17 cellular contexts compared by ENCODE assay signal in the genomic region with DNA sequence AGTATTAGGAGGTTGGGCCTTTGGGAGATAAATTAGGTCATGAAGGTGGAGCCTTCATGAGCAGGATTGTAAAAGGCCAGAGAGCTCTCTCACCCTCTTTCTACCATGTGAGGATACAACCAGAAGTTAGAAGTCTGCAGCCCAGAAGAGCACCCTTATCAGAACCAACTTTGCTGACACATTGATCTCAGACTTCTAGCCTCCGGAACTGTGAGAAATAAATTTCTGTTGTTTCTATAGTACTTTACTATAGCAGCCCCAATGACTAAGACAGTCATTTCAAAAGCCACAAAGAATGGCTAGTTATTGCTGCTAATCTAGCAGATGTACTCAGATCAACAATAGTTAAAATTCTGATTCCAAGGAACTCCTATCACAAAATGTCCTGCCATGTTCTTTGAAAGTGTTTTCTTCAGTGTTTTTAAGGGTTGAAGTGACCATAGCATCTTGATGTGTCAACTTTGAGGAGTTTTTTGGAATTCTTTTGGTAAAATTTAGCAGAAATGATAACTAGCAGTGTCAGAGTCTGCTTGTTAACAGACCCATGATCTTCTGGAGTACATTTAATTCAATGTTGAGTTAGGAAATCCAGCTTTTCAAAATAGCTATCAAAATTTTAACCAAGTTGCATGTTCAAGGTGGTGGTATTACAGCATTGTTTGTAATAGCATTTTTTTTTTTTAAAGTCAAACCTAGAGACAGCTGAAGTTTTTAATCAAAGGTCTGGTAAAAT. TPM values are rescaled to one million over a fixed set of nuclear protein-coding genes. Genes with fewer than 3 reads are reported as not detected.
DNase-seq lines count a peak whose midpoint lies in the region; ATAC-seq, FAIRE-seq and TF ChIP-seq lines count a peak whose summit lies in the region.
"Had no signal": no experiment of that assay in that cellular context is flagged by ENCODE, and none has a peak within 500 bp of the region (broad histone marks: within the 10 kb centered on the region; RNA-seq: fewer than 3 reads in every experiment).

No MANE protein-coding gene starts in this region.

- peak overlapping the region; percentile 29; the same call in 1 of the 2 replicates for H2AFZ ChIP-seq in KMS-11 (ENCODE audit: low read depth)
- no peak overlapping the region for H2AFZ ChIP-seq in GM12878 (ENCODE audit: control insufficient read depth, low read depth, low read length)

- no peaks in the 10 kb centered on the region for H3K9me3 ChIP-seq in CD4-positive, CD25-positive, alpha-beta regulatory T cell (ENCODE audit: control insufficient read depth in 2 of 2, low read length in 2 of 2)
- H3K9me3 ChIP-seq in GM12878 (replicated peaks; ENCODE audit: control insufficient read depth, insufficient read depth, low read length) (peaks cover 3% of the 10 kb centered on the region), Caco-2 (no peaks in the 10 kb centered on the region)
- H3K9me3 ChIP-seq in CD4-positive, alpha-beta memory T cell (ENCODE audit: control insufficient read depth in 1 of 2, low read length in 2 of 2) = no peaks in the 10 kb centered on the region

- POLR2A ChIA-PET in activated CD4-positive, alpha-beta memory T cell treated with anti-CD3 and anti-CD28 coated beads, Interleukin-2, amount 10 ng/mL, durations not matched to agents 7 days and 5 days (lab: Charles Lee) = interaction anchor here (1.3 to 8.6 kb wide), 2 partner anchors 10 to 15 kb away, joined by 4 to 205 read pairs; partner anchors contain the start of genes CIP2A and DZIP3
- POLR2A ChIA-PET in activated CD4-positive, alpha-beta memory T cell treated with anti-CD3 and anti-CD28 coated beads for 36 hours (lab: Charles Lee) = interaction anchor here (2.9 kb wide), 1 partner anchor 11 kb away, joined by 22 read pairs; the partner anchor contains the start of genes CIP2A and DZIP3
- POLR2A ChIA-PET in GM12878 (lab: Charles Lee) = interaction anchor here (2.1 kb wide), 1 partner anchor 11 kb away, joined by 14 read pairs; the partner anchor contains the start of genes CIP2A and DZIP3
- POLR2A ChIA-PET in CD4-positive, alpha-beta memory T cell (lab: Charles Lee; ENCODE audit: partially characterized antibody) = interaction anchor here (10.2 kb wide), 1 partner anchor 10 kb away, joined by 298 read pairs; the partner anchor contains the start of genes CIP2A and DZIP3
- POLR2A ChIA-PET in Caco-2 (lab: Charles Lee) = no interaction called here

- H3K4me2 ChIP-seq in KMS-11 (peak overlapping the region; percentile 47), GM12878 (ENCODE audit: control insufficient read depth, insufficient read depth) (no peak overlapping the region)

- H3K27ac ChIP-seq in CD4-positive, CD25-positive, alpha-beta regulatory T cell (ENCODE audit: insufficient read depth, low read length, poor library complexity, severe bottlenecking) = no peak overlapping the region
- H3K27ac ChIP-seq in KMS-11 (peak overlapping the region; percentile 61), GM12878 (ENCODE audit: control insufficient read depth, insufficient read depth) (no peak overlapping the region)
- H3K27ac ChIP-seq in CD4-positive, alpha-beta memory T cell (ENCODE audit: low read depth, low read length) = no peak overlapping the region

- no peak overlapping the region for H3K4me3 Mint-ChIP-seq in activated CD4-positive, alpha-beta memory T cell treated with anti-CD3 and anti-CD28 coated beads, Interleukin-2, amount 10 ng/mL, durations not matched to agents 7 days and 5 days
- H3K4me3 Mint-ChIP-seq in activated CD4-positive, alpha-beta memory T cell treated with anti-CD3 and anti-CD28 coated beads for 36 hours = no peak overlapping the region
- peak overlapping the region in 2 of 4 donors; percentile 17 to 91 for H3K4me3 Mint-ChIP-seq in CD4-positive, CD25-positive, alpha-beta regulatory T cell
- no peak overlapping the region for H3K4me3 Mint-ChIP-seq in CD4-positive, alpha-beta memory T cell
- no peak overlapping the region for H3K4me3 Mint-ChIP-seq in Caco-2 (ENCODE audit: unreplicated experiment)

- peak; percentile 36 to 53 for ATAC-seq in CD4-positive, CD25-positive, alpha-beta regulatory T cell (ENCODE audit: low read depth in 2 of 2)
- ATAC-seq in GM12878 = no peak
- ATAC-seq in HG03196 (IDR thresholded peaks at IDR 0.05; ENCODE audit: unreplicated experiment) = no peak

- in situ Hi-C loops in GM12878 (cut with MboI) = no loop called here

- peaks cover 60% of the 10 kb centered on the region for H3K4me1 Mint-ChIP-seq in activated CD4-positive, alpha-beta memory T cell treated with anti-CD3 and anti-CD28 coated beads, Interleukin-2, amount 10 ng/mL, durations not matched to agents 7 days and 5 days
- H3K4me1 Mint-ChIP-seq in activated CD4-positive, alpha-beta memory T cell treated with anti-CD3 and anti-CD28 coated beads for 36 hours (ENCODE audit: low read depth) = peaks cover 42% of the 10 kb centered on the region
- H3K4me1 Mint-ChIP-seq in CD4-positive, CD25-positive, alpha-beta regulatory T cell = peaks cover 24 to 76% (median 49%) of the 10 kb centered on the region in 4 donors
- peaks cover 28 to 67% (median 36%) of the 10 kb centered on the region in 4 donors for H3K4me1 Mint-ChIP-seq in CD4-positive, alpha-beta memory T cell
- H3K4me1 Mint-ChIP-seq in Caco-2 (ENCODE audit: low read depth, unreplicated experiment) = peaks cover 12% of the 10 kb centered on the region

- no TSS peak for BruUV-seq in GM12878 (replicated peaks; lab: Mats Ljungman, UMichigan)
- no TSS peak for BruUV-seq in Caco-2 (replicated peaks; lab: Mats Ljungman, UMichigan)

- peak overlapping the region; percentile 10; the same call in 1 of the 2 replicates for H3K9ac ChIP-seq in KMS-11
- no peak overlapping the region for H3K9ac ChIP-seq in GM12878 (ENCODE audit: control insufficient read depth, insufficient read depth, low read length)

- no peaks in the 10 kb centered on the region for H3K27me3 ChIP-seq in CD4-positive, CD25-positive, alpha-beta regulatory T cell (ENCODE audit: control insufficient read depth, insufficient read depth, low read length)
- H3K27me3 ChIP-seq in KMS-11 (ENCODE audit: insufficient read depth, low read depth) = no peaks in the 10 kb centered on the region
- no peaks in the 10 kb centered on the region for H3K27me3 ChIP-seq in GM12878 (replicated peaks in 1 of 2; ENCODE audit: control insufficient read depth in 2 of 2, insufficient read depth in 2 of 2, low read length in 1 of 2)
- no peaks in the 10 kb centered on the region for H3K27me3 ChIP-seq in CD4-positive, alpha-beta memory T cell (ENCODE audit: insufficient read depth, low read length)
- no peaks in the 10 kb centered on the region for H3K27me3 ChIP-seq in Caco-2 (replicated peaks; ENCODE audit: control insufficient read depth, insufficient read depth, low read length)

- peak overlapping the region; percentile 34 for H3K4me3 ChIP-seq in CD4-positive, CD25-positive, alpha-beta regulatory T cell (ENCODE audit: low read depth, low read length)
- H3K4me3 ChIP-seq in KMS-11 (IDR thresholded peaks at IDR 0.05; ENCODE audit: insufficient read depth, low read depth, low read length) = no peak overlapping the region
- H3K4me3 ChIP-seq in GM12878 = no peak overlapping the region
- no peak overlapping the region for H3K4me3 ChIP-seq in CD4-positive, alpha-beta memory T cell (ENCODE audit: low read length in 2 of 2)
- H3K4me3 ChIP-seq in Caco-2 (ENCODE audit: low read depth, low read length) = no peak overlapping the region

- intact Hi-C loops in activated CD4-positive, alpha-beta memory T cell treated with anti-CD3 and anti-CD28 coated beads for 36 hours (cut with micrococcal nuclease) = loop anchor here (1.0 kb wide), 1 partner anchor 10 kb away; no protein-coding TSS in a partner anchor
- intact Hi-C loops in GM12878 (cut with micrococcal nuclease; ENCODE audit: unreplicated experiment) = no loop called here
- intact Hi-C loops in CD4-positive, alpha-beta memory T cell (cut with micrococcal nuclease) = loop anchor here (5.0 kb wide), 2 partner anchors 222 to 378 kb away; partner anchors contain the start of genes IFT57 and TRAT1
- intact Hi-C loops in Caco-2 (cut with micrococcal nuclease; ENCODE audit: unreplicated experiment) = no loop called here

- no peaks in the 10 kb centered on the region for H3K36me3 ChIP-seq in CD4-positive, CD25-positive, alpha-beta regulatory T cell (ENCODE audit: control insufficient read depth, insufficient read depth, low read length)
- H3K36me3 ChIP-seq in KMS-11 (ENCODE audit: insufficient read depth) = no peaks in the 10 kb centered on the region
- no peaks in the 10 kb centered on the region for H3K36me3 ChIP-seq in GM12878 (ENCODE audit: control insufficient read depth in 2 of 2, insufficient read depth in 2 of 2, low read length in 1 of 2)
- H3K36me3 ChIP-seq in CD4-positive, alpha-beta memory T cell (ENCODE audit: insufficient read depth, low read length) = no peaks in the 10 kb centered on the region
- H3K36me3 ChIP-seq in Caco-2 (ENCODE audit: control insufficient read depth, insufficient read depth, low read length) = no peaks in the 10 kb centered on the region

- peaks cover 26% of the 10 kb centered on the region for H3K4me1 ChIP-seq in CD4-positive, CD25-positive, alpha-beta regulatory T cell (ENCODE audit: control insufficient read depth, insufficient read depth, low read length, poor library complexity, severe bottlenecking)
- H3K4me1 ChIP-seq in KMS-11 (ENCODE audit: low read depth, poor library complexity, severe bottlenecking) (peaks cover 17% of the 10 kb centered on the region), GM12878 (ENCODE audit: control insufficient read depth, insufficient read depth, low read length) (peaks cover 9% of the 10 kb centered on the region), Caco-2 (peaks cover 20% of the 10 kb centered on the region)
- peaks cover 51% of the 10 kb centered on the region for H3K4me1 ChIP-seq in CD4-positive, alpha-beta memory T cell (ENCODE audit: insufficient read depth, low read length)

- no peak for TF ChIP-seq CTCF in KMS-11 (conservative IDR thresholded peaks at IDR 0.05; ENCODE audit: low read depth, low read length)
- no peak for TF ChIP-seq CTCF in GM12878 (IDR thresholded peaks at IDR 0.05 in 2 of 3, conservative IDR thresholded peaks at IDR 0.05 in 1 of 3; ENCODE audit: control insufficient read depth in 2 of 3, extremely low read depth in 1 of 3, insufficient read depth in 1 of 3, low read depth in 3 of 3, low read length in 3 of 3)
- TF ChIP-seq CTCF in Caco-2 (IDR thresholded peaks at IDR 0.05; ENCODE audit: insufficient read depth in 1 of 2, low read depth in 1 of 2, low read length in 1 of 2, severe bottlenecking in 1 of 2, unreplicated experiment in 1 of 2) = no peak

- no peaks in the 10 kb centered on the region for H4K20me1 ChIP-seq in KMS-11 (ENCODE audit: insufficient read depth)
- no peaks in the 10 kb centered on the region; the same call in 1 of the 2 replicates for H4K20me1 ChIP-seq in GM12878 (ENCODE audit: control insufficient read depth, insufficient read depth)

- H3K79me2 ChIP-seq in KMS-11 (ENCODE audit: insufficient read depth, low read depth) (no peaks in the 10 kb centered on the region), GM12878 (ENCODE audit: control insufficient read depth, insufficient read depth, low read length) (no peaks in the 10 kb centered on the region)

- FAIRE-seq in GM12878 (lab: Jason Lieb, UNC) = no peak
- FAIRE-seq: GM18507 had no signal

- H3K36me3 Mint-ChIP-seq in activated CD4-positive, alpha-beta memory T cell treated with anti-CD3 and anti-CD28 coated beads, Interleukin-2, amount 10 ng/mL, durations not matched to agents 7 days and 5 days (ENCODE audit: low read depth) = peaks cover 22% of the 10 kb centered on the region
- H3K36me3 Mint-ChIP-seq in activated CD4-positive, alpha-beta memory T cell treated with anti-CD3 and anti-CD28 coated beads for 36 hours = no peaks in the 10 kb centered on the region
- no peaks in the 10 kb centered on the region for H3K36me3 Mint-ChIP-seq in CD4-positive, CD25-positive, alpha-beta regulatory T cell
- no peaks in the 10 kb centered on the region for H3K36me3 Mint-ChIP-seq in CD4-positive, alpha-beta memory T cell
- no peaks in the 10 kb centered on the region for H3K36me3 Mint-ChIP-seq in Caco-2 (ENCODE audit: insufficient read depth, unreplicated experiment)

- no peak for TF ChIP-seq RAD21 in GM12878 (IDR thresholded peaks at IDR 0.05; ENCODE audit: insufficient read depth, low read depth, low read length)

- CTCF ChIA-PET in activated CD4-positive, alpha-beta memory T cell treated with anti-CD3 and anti-CD28 coated beads, Interleukin-2, amount 10 ng/mL, durations not matched to agents 7 days and 5 days (lab: Charles Lee) = interaction anchor here (1.1 to 3.2 kb wide), 4 partner anchors 10 to 239 kb away, joined by 3 to 16 read pairs (median 3); partner anchors contain the start of genes CIP2A and DZIP3
- CTCF ChIA-PET in activated CD4-positive, alpha-beta memory T cell treated with anti-CD3 and anti-CD28 coated beads for 36 hours (lab: Charles Lee) = interaction anchor here (1.4 to 1.7 kb wide), 2 partner anchors 10 to 315 kb away, joined by 5 to 6 read pairs; partner anchors contain the start of genes CIP2A and DZIP3
- CTCF ChIA-PET in GM12878 (lab: Yijun Ruan, JAX) (interaction anchor here (1.6 to 7.5 kb wide), 2 partner anchors 10 to 14 kb away, joined by 4 to 47 read pairs; partner anchors contain the start of genes CIP2A and DZIP3), Caco-2 (lab: Charles Lee) (no interaction called here)
- CTCF ChIA-PET in CD4-positive, alpha-beta memory T cell (lab: Charles Lee; ENCODE audit: partially characterized antibody) = interaction anchor here (1.1 to 3.1 kb wide), 3 partner anchors 11 to 241 kb away, joined by 3 to 15 read pairs (median 3); partner anchors contain the start of genes CIP2A and DZIP3

- SMC1A ChIA-PET in GM12878 (lab: Charles Lee; ENCODE audit: uncharacterized antibody, unreplicated experiment) = interaction anchor here (1.2 to 2.2 kb wide), 4 partner anchors 10 to 30 kb away, joined by 3 to 14 read pairs (median 7); partner anchors contain the start of genes CIP2A and DZIP3

- H3K27me3 Mint-ChIP-seq in activated CD4-positive, alpha-beta memory T cell treated with anti-CD3 and anti-CD28 coated beads, Interleukin-2, amount 10 ng/mL, durations not matched to agents 7 days and 5 days = no peaks in the 10 kb centered on the region
- no peaks in the 10 kb centered on the region for H3K27me3 Mint-ChIP-seq in activated CD4-positive, alpha-beta memory T cell treated with anti-CD3 and anti-CD28 coated beads for 36 hours
- H3K27me3 Mint-ChIP-seq in CD4-positive, CD25-positive, alpha-beta regulatory T cell = no peaks in the 10 kb centered on the region
- H3K27me3 Mint-ChIP-seq in CD4-positive, alpha-beta memory T cell = no peaks in the 10 kb centered on the region
- H3K27me3 Mint-ChIP-seq in Caco-2 (ENCODE audit: insufficient read depth, unreplicated experiment) = no peaks in the 10 kb centered on the region

- RAD21 ChIA-PET in GM12878 (lab: Charles Lee; ENCODE audit: unreplicated experiment) = interaction anchor here (1.5 to 5.3 kb wide), 2 partner anchors 10 to 14 kb away, joined by 3 to 24 read pairs; partner anchors contain the start of genes CIP2A and DZIP3

- no peak for DNase-seq in activated CD4-positive, alpha-beta memory T cell treated with anti-CD3 and anti-CD28 coated beads, Interleukin-2, amount 10 ng/mL, durations not matched to agents 7 days and 5 days
- no peak for DNase-seq in activated CD4-positive, alpha-beta memory T cell treated with anti-CD3 and anti-CD28 coated beads for 36 hours
- peak in 1 of 3 donors; percentile 43 for DNase-seq in CD4-positive, CD25-positive, alpha-beta regulatory T cell
- DNase-seq in GM12878 (ENCODE audit: low read depth, low spot score) (no peak), Caco-2 (no peak)
- no peak for DNase-seq in CD4-positive, alpha-beta memory T cell
- DNase-seq: C1 segment of cervical spinal cord, COR-L47, HCEC 1CT, KBM-7, NCI-H1105 treated with DMSO at 0.1 percent for 48 hours, NCI-H2029 treated with DMSO at 0.1 percent for 48 hours, NCI-H510A treated with DMSO at 0.1 percent for 48 hours, RPMI8226 had no signal

- TF ChIP-seq EP300 in GM12878 (IDR thresholded peaks at IDR 0.05; ENCODE audit: borderline replicate concordance in 1 of 2, control insufficient read depth in 1 of 2, low read depth in 2 of 2, low read length in 2 of 2) = no peak

- peak overlapping the region; percentile 66 for H3K27ac Mint-ChIP-seq in activated CD4-positive, alpha-beta memory T cell treated with anti-CD3 and anti-CD28 coated beads, Interleukin-2, amount 10 ng/mL, durations not matched to agents 7 days and 5 days
- no peak overlapping the region for H3K27ac Mint-ChIP-seq in activated CD4-positive, alpha-beta memory T cell treated with anti-CD3 and anti-CD28 coated beads for 36 hours
- H3K27ac Mint-ChIP-seq in CD4-positive, CD25-positive, alpha-beta regulatory T cell = peak overlapping the region in 2 of 3 donors; percentile 15 to 50
- peak overlapping the region in 2 of 7 donors; percentile 17 to 68 for H3K27ac Mint-ChIP-seq in CD4-positive, alpha-beta memory T cell
- H3K27ac Mint-ChIP-seq in Caco-2 (ENCODE audit: unreplicated experiment) = no peak overlapping the region

- 57% methylated on average over 1 of the region's 1 CpG for WGBS in GM12878 (ENCODE audit: insufficient coverage, insufficient replicate concordance, low lambda C conversion rate, missing lambda C conversion rate)

- H3K9me3 Mint-ChIP-seq in activated CD4-positive, alpha-beta memory T cell treated with anti-CD3 and anti-CD28 coated beads, Interleukin-2, amount 10 ng/mL, durations not matched to agents 7 days and 5 days = peaks cover 12% of the 10 kb centered on the region
- peaks cover 2% of the 10 kb centered on the region for H3K9me3 Mint-ChIP-seq in activated CD4-positive, alpha-beta memory T cell treated with anti-CD3 and anti-CD28 coated beads for 36 hours
- H3K9me3 Mint-ChIP-seq in CD4-positive, CD25-positive, alpha-beta regulatory T cell = peaks cover 0 to 2% (median 0%) of the 10 kb centered on the region in 7 donors
- H3K9me3 Mint-ChIP-seq in CD4-positive, alpha-beta memory T cell = no peaks in the 10 kb centered on the region
- H3K9me3 Mint-ChIP-seq in Caco-2 (ENCODE audit: unreplicated experiment) = no peaks in the 10 kb centered on the region

- no peak for TF ChIP-seq POLR2A in GM12878 (IDR thresholded peaks at IDR 0.05; ENCODE audit: low read depth, low read length)

RNA-seq across cellular contexts. Expression of gene DZIP3, which starts 10.3 kb away (rescaled TPM):
- 10 to 100 TPM; 16.1 to 17.2 TPM for total RNA-seq in activated CD4-positive, alpha-beta memory T cell treated with anti-CD3 and anti-CD28 coated beads, Interleukin-2, amount 10 ng/mL, durations not matched to agents 7 days and 5 days
- 10 to 100 TPM; 11.3 to 11.4 TPM for total RNA-seq in activated CD4-positive, alpha-beta memory T cell treated with anti-CD3 and anti-CD28 coated beads for 36 hours
- total RNA-seq in CD4-positive, CD25-positive, alpha-beta regulatory T cell = 14.9 TPM
- polyA plus RNA-seq in CD4-positive, CD25-positive, alpha-beta regulatory T cell = 10 to 100 TPM in 2 of 4 donors, 1 to 10 TPM in 2; 5.2 to 12.2 (median 8.7) TPM
- 33.6 and 37.3 TPM in 2 replicates for total RNA-seq in GM12878 (2013; cell fraction: nucleolus; rRNA removed)
- total RNA-seq in GM12878 (2014; rRNA removed) (5.8 and 8.4 TPM in 2 replicates), GM12878 (2014; rRNA removed; fragmentation: Illumina TruSeq; extraction: Trizol) (10.1 and 10.3 TPM in 2 replicates), GM12878 (2021) (8.9 and 9.3 TPM in 2 replicates), Caco-2 (2022) (20.9 and 21.2 TPM in 2 replicates)
- polyA plus RNA-seq in GM12878 (2011; ENCODE audit: low read depth) = 7.4 TPM
- polyA plus RNA-seq in GM12878 (2011; rRNA removed) (15.6 and 27.7 TPM in 2 replicates), GM12878 (2014; fragmentation: Illumina TruSeq; extraction: Trizol) (9.0 and 11.7 TPM in 2 replicates), GM12878 (2014; fragmentation: Nextera tagmentation; extraction: Ambion mirVana) (1 to 10 TPM; 4.3 to 7.8 TPM), GM12878 (2014; rRNA removed) (4.6 and 5.4 TPM in 2 replicates), GM12878 (2016; fragmentation: Nextera tagmentation; extraction: Ambion mirVana) (10 to 100 TPM; 10.8 to 11.6 TPM)
- 5.3 and 5.4 TPM in 2 replicates for polyA plus RNA-seq in GM12878 (2011; cell fraction: cytosol; rRNA removed)
- 23.6 and 31.4 TPM in 2 replicates for polyA plus RNA-seq in GM12878 (2011; cell fraction: nucleus; rRNA removed)
- polyA plus RNA-seq in GM12878 (2012) = 8.4 and 10.7 TPM in 2 replicates
- polyA minus RNA-seq in GM12878 (2011; rRNA and poly(A)+ RNA removed) = 10.6 and 17.6 TPM in 2 replicates
- 3.7 and 4.3 TPM in 2 replicates for polyA minus RNA-seq in GM12878 (2011; cell fraction: cytosol; rRNA and poly(A)+ RNA removed)
- polyA minus RNA-seq in GM12878 (2011; cell fraction: nucleus; rRNA and poly(A)+ RNA removed) = 17.8 and 20.5 TPM in 2 replicates
- 10 to 100 TPM; 15.3 to 18.5 TPM for total RNA-seq in CD4-positive, alpha-beta memory T cell
- 10 to 100 TPM in 1 of 2 donors, 1 to 10 TPM in 1; 8.9 to 13.1 TPM for polyA plus RNA-seq in CD4-positive, alpha-beta memory T cell

RNA-seq across cellular contexts. Expression of gene CIP2A, which starts 10.6 kb away (rescaled TPM):
- total RNA-seq in activated CD4-positive, alpha-beta memory T cell treated with anti-CD3 and anti-CD28 coated beads, Interleukin-2, amount 10 ng/mL, durations not matched to agents 7 days and 5 days = 10 to 100 TPM; 46.8 to 47.6 TPM
- total RNA-seq in activated CD4-positive, alpha-beta memory T cell treated with anti-CD3 and anti-CD28 coated beads for 36 hours = 10 to 100 TPM; 39.5 to 45.1 TPM
- total RNA-seq in CD4-positive, CD25-positive, alpha-beta regulatory T cell = 6.3 TPM
- polyA plus RNA-seq in CD4-positive, CD25-positive, alpha-beta regulatory T cell = 1 to 10 TPM in 3 of 4 donors, under 1 TPM in 1; 0.99 to 2.9 (median 1.6) TPM
- total RNA-seq in GM12878 (2013; cell fraction: nucleolus; rRNA removed) = 72.9 and 81.9 TPM in 2 replicates
- total RNA-seq in GM12878 (2014; rRNA removed) (28.6 and 37.2 TPM in 2 replicates), GM12878 (2014; rRNA removed; fragmentation: Illumina TruSeq; extraction: Trizol) (26.2 and 32.3 TPM in 2 replicates), GM12878 (2021) (25.8 and 26.6 TPM in 2 replicates), Caco-2 (2022) (26.3 and 26.9 TPM in 2 replicates)
- 5.7 TPM for polyA plus RNA-seq in GM12878 (2011; ENCODE audit: low read depth)
- polyA plus RNA-seq in GM12878 (2011; rRNA removed) (28.7 and 39.5 TPM in 2 replicates), GM12878 (2014; fragmentation: Illumina TruSeq; extraction: Trizol) (29.7 and 33.9 TPM in 2 replicates), GM12878 (2014; fragmentation: Nextera tagmentation; extraction: Ambion mirVana) (10 to 100 TPM; 12.5 to 18.8 TPM), GM12878 (2014; rRNA removed) (14.9 and 28.2 TPM in 2 replicates), GM12878 (2016; fragmentation: Nextera tagmentation; extraction: Ambion mirVana) (10 to 100 TPM; 25.2 to 26.4 TPM)
- polyA plus RNA-seq in GM12878 (2011; cell fraction: cytosol; rRNA removed) = 17.9 and 33.3 TPM in 2 replicates
- polyA plus RNA-seq in GM12878 (2011; cell fraction: nucleus; rRNA removed) = 67.2 and 84.8 TPM in 2 replicates
- 11.1 and 12.2 TPM in 2 replicates for polyA plus RNA-seq in GM12878 (2012)
- polyA minus RNA-seq in GM12878 (2011; rRNA and poly(A)+ RNA removed) = 116 and 139 TPM in 2 replicates
- polyA minus RNA-seq in GM12878 (2011; cell fraction: cytosol; rRNA and poly(A)+ RNA removed) = 9.5 and 14.3 TPM in 2 replicates
- polyA minus RNA-seq in GM12878 (2011; cell fraction: nucleus; rRNA and poly(A)+ RNA removed) = 77.1 and 117 TPM in 2 replicates
- total RNA-seq in CD4-positive, alpha-beta memory T cell = 1 to 10 TPM; 3.4 to 3.9 TPM
- 1 to 10 TPM; 1.8 to 1.9 TPM for polyA plus RNA-seq in CD4-positive, alpha-beta memory T cell

Comparison
In these comparisons a context has a peak if more than half of its experiments do, and no peak if none do; other contexts are left out.
1. H3K27ac Mint-ChIP-seq: peak in activated CD4-positive, alpha-beta memory T cell treated with anti-CD3 and anti-CD28 coated beads, Interleukin-2, amount 10 ng/mL, durations not matched to agents 7 days and 5 days (single experiment) and CD4-positive, CD25-positive, alpha-beta regulatory T cell (2 of 3); none in activated CD4-positive, alpha-beta memory T cell treated with anti-CD3 and anti-CD28 coated beads for 36 hours (single experiment) and Caco-2 (single experiment).
2. ATAC-seq: peak in CD4-positive, CD25-positive, alpha-beta regulatory T cell (2 of 2); none in GM12878 (single experiment) and HG03196 (single experiment).
3. intact Hi-C loops: an anchor here in activated CD4-positive, alpha-beta memory T cell treated with anti-CD3 and anti-CD28 coated beads for 36 hours (1.0 kb wide) and CD4-positive, alpha-beta memory T cell (5.0 kb wide); none called in GM12878 and Caco-2.